Comparison of ENCODE assay signal across 1 cellular context in genomic region chr2:233460726-233461431, GRCh38.
A peak's percentile ranks its signal among the peaks of the same experiment; 100 is the strongest.
TF ChIP-seq lines count a peak whose summit lies in the region.

No MANE protein-coding gene starts in this region.

TF ChIP-seq in HepG2, 621 proteins besides CTCF, POLR2A, EP300 and RAD21 (continued from another document and continues in another):
- TF ChIP-seq, protein P1, sequence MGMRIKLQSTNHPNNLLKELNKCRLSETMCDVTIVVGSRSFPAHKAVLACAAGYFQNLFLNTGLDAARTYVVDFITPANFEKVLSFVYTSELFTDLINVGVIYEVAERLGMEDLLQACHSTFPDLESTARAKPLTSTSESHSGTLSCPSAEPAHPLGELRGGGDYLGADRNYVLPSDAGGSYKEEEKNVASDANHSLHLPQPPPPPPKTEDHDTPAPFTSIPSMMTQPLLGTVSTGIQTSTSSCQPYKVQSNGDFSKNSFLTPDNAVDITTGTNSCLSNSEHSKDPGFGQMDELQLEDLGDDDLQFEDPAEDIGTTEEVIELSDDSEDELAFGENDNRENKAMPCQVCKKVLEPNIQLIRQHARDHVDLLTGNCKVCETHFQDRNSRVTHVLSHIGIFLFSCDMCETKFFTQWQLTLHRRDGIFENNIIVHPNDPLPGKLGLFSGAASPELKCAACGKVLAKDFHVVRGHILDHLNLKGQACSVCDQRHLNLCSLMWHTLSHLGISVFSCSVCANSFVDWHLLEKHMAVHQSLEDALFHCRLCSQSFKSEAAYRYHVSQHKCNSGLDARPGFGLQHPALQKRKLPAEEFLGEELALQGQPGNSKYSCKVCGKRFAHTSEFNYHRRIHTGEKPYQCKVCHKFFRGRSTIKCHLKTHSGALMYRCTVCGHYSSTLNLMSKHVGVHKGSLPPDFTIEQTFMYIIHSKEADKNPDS (CRISPR knock-in tag; IDR thresholded peaks at IDR 0.05): no peak
- TF ChIP-seq ZNF552 (CRISPR knock-in tag; IDR thresholded peaks at IDR 0.05; ENCODE audit: borderline replicate concordance): peak; percentile 75; the same call in 1 of the 2 replicates
- peak; percentile 17; the same call in 1 of the 2 replicates for TF ChIP-seq ZFX (CRISPR knock-in tag; IDR thresholded peaks at IDR 0.05; ENCODE audit: low read depth)
- no peak for TF ChIP-seq SOX6 (IDR thresholded peaks at IDR 0.05)
- TF ChIP-seq SOX6 (CRISPR knock-in tag; IDR thresholded peaks at IDR 0.05): peak; percentile 86
- no peak for TF ChIP-seq HMGXB3 (CRISPR knock-in tag; IDR thresholded peaks at IDR 0.05; ENCODE audit: borderline replicate concordance)
- TF ChIP-seq ZNF274 (CRISPR knock-in tag; IDR thresholded peaks at IDR 0.05): no peak
- no peak for TF ChIP-seq ZNF713 (CRISPR knock-in tag; IDR thresholded peaks at IDR 0.05)
- TF ChIP-seq MTA1 (CRISPR knock-in tag; IDR thresholded peaks at IDR 0.05; ENCODE audit: borderline replicate concordance): 0 out of 2 replicates have a peak, but pooled peaks have one; percentile 36
- TF ChIP-seq ZNF672 (CRISPR knock-in tag; IDR thresholded peaks at IDR 0.05): no peak
- no peak for TF ChIP-seq MTF2 (CRISPR knock-in tag; IDR thresholded peaks at IDR 0.05; ENCODE audit: borderline replicate concordance)
- TF ChIP-seq, protein P2, sequence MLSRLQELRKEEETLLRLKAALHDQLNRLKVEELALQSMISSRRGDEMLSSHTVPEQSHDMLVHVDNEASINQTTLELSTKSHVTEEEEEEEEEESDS (CRISPR knock-in tag; IDR thresholded peaks at IDR 0.05; ENCODE audit: borderline replicate concordance): no peak
- TF ChIP-seq MAFK (conservative IDR thresholded peaks at IDR 0.05 in 1 of 2, IDR thresholded peaks at IDR 0.05 in 1 of 2; ENCODE audit: low read length in 2 of 2): no peak
- peak; percentile 73 for TF ChIP-seq RXRA (CRISPR knock-in tag; IDR thresholded peaks at IDR 0.05)
- TF ChIP-seq CHD2 (IDR thresholded peaks at IDR 0.05; ENCODE audit: low read depth, low read length): no peak
- 0 out of 2 replicates have a peak, but pooled peaks have one; percentile 35 for TF ChIP-seq ZBTB37 (CRISPR knock-in tag; IDR thresholded peaks at IDR 0.05)
- no peak for TF ChIP-seq TOE1 (CRISPR knock-in tag; IDR thresholded peaks at IDR 0.05)
- TF ChIP-seq SOX5 (CRISPR knock-in tag; IDR thresholded peaks at IDR 0.05; ENCODE audit: borderline replicate concordance): peak; percentile 86
- TF ChIP-seq ZNF431 (CRISPR knock-in tag; IDR thresholded peaks at IDR 0.05; ENCODE audit: borderline replicate concordance, low read depth): peak; percentile 89
- TF ChIP-seq, protein P3, sequence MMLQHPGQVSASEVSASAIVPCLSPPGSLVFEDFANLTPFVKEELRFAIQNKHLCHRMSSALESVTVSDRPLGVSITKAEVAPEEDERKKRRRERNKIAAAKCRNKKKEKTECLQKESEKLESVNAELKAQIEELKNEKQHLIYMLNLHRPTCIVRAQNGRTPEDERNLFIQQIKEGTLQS (CRISPR knock-in tag; IDR thresholded peaks at IDR 0.05): no peak
- TF ChIP-seq ZSCAN20 (CRISPR knock-in tag; IDR thresholded peaks at IDR 0.05; ENCODE audit: borderline replicate concordance): no peak
- TF ChIP-seq RFX3 (CRISPR knock-in tag; IDR thresholded peaks at IDR 0.05): no peak
- no peak for TF ChIP-seq ZNF724P (CRISPR knock-in tag; IDR thresholded peaks at IDR 0.05; ENCODE audit: borderline replicate concordance)
- no peak for TF ChIP-seq TMF1 (CRISPR knock-in tag; IDR thresholded peaks at IDR 0.05; ENCODE audit: low read depth)
- no peak for TF ChIP-seq SRF (IDR thresholded peaks at IDR 0.05; ENCODE audit: low read depth, low read length)
- no peak for TF ChIP-seq ZNF20 (CRISPR knock-in tag; IDR thresholded peaks at IDR 0.05)
- TF ChIP-seq HNRNPK (IDR thresholded peaks at IDR 0.05; ENCODE audit: low read depth, low read length, poor library complexity, severe bottlenecking): no peak
- TF ChIP-seq, protein P4, sequence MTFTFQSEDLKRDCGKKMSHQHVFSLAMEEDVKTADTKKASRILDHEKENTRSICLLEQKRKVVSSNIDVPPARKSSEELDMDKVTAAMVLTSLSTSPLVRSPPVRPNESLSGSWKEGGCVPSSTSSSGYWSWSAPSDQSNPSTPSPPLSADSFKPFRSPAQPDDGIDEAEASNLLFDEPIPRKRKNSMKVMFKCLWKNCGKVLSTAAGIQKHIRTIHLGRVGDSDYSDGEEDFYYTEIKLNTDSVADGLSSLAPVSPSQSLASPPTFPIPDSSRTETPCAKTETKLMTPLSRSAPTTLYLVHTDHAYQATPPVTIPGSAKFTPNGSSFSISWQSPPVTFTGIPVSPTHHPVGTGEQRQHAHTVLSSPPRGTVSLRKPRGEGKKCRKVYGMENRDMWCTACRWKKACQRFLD (CRISPR knock-in tag; IDR thresholded peaks at IDR 0.05; ENCODE audit: borderline replicate concordance): no peak
- no peak for TF ChIP-seq HNF1B (CRISPR knock-in tag; IDR thresholded peaks at IDR 0.05)
- TF ChIP-seq NFATC3 (CRISPR knock-in tag; IDR thresholded peaks at IDR 0.05): no peak
- TF ChIP-seq, protein P5, sequence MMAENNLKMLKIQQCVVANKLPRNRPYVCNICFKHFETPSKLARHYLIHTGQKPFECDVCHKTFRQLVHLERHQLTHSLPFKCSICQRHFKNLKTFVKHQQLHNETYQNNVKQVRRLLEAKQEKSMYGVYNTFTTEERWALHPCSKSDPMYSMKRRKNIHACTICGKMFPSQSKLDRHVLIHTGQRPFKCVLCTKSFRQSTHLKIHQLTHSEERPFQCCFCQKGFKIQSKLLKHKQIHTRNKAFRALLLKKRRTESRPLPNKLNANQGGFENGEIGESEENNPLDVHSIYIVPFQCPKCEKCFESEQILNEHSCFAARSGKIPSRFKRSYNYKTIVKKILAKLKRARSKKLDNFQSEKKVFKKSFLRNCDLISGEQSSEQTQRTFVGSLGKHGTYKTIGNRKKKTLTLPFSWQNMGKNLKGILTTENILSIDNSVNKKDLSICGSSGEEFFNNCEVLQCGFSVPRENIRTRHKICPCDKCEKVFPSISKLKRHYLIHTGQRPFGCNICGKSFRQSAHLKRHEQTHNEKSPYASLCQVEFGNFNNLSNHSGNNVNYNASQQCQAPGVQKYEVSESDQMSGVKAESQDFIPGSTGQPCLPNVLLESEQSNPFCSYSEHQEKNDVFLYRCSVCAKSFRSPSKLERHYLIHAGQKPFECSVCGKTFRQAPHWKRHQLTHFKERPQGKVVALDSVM (CRISPR knock-in tag; IDR thresholded peaks at IDR 0.05): no peak
- no peak for TF ChIP-seq GABPA (IDR thresholded peaks at IDR 0.05; ENCODE audit: low read depth, low read length)
- no peak for TF ChIP-seq GABPA (CRISPR knock-in tag; IDR thresholded peaks at IDR 0.05; ENCODE audit: low read depth)
- TF ChIP-seq, protein P6, sequence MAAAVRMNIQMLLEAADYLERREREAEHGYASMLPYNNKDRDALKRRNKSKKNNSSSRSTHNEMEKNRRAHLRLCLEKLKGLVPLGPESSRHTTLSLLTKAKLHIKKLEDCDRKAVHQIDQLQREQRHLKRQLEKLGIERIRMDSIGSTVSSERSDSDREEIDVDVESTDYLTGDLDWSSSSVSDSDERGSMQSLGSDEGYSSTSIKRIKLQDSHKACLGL (CRISPR knock-in tag; IDR thresholded peaks at IDR 0.05): no peak
- no peak for TF ChIP-seq ZNF550 (CRISPR knock-in tag; IDR thresholded peaks at IDR 0.05; ENCODE audit: borderline replicate concordance)
- TF ChIP-seq, protein P7, sequence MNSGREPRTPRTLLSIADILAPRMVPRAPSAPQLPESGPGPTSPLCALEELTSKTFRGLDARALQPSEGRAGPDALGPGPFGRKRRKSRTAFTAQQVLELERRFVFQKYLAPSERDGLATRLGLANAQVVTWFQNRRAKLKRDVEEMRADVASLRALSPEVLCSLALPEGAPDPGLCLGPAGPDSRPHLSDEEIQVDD (CRISPR knock-in tag; IDR thresholded peaks at IDR 0.05; ENCODE audit: borderline replicate concordance): no peak
- no peak for TF ChIP-seq TAF1 (CRISPR knock-in tag; IDR thresholded peaks at IDR 0.05)
- peak; percentile 35; the same call in 1 of the 2 replicates for TF ChIP-seq ETV5 (CRISPR knock-in tag; IDR thresholded peaks at IDR 0.05; ENCODE audit: borderline replicate concordance)
- TF ChIP-seq IRF9 (CRISPR knock-in tag; IDR thresholded peaks at IDR 0.05; ENCODE audit: borderline replicate concordance): no peak
- TF ChIP-seq NCOA1 (CRISPR knock-in tag; IDR thresholded peaks at IDR 0.05): no peak
- TF ChIP-seq ZNF350 (CRISPR knock-in tag; IDR thresholded peaks at IDR 0.05; ENCODE audit: borderline replicate concordance, low read depth): no peak; the same call in 1 of the 2 replicates
- TF ChIP-seq JUND (CRISPR knock-in tag; IDR thresholded peaks at IDR 0.05): no peak
- TF ChIP-seq ZSCAN30 (CRISPR knock-in tag; IDR thresholded peaks at IDR 0.05): no peak
- TF ChIP-seq ZNF121 (CRISPR knock-in tag; IDR thresholded peaks at IDR 0.05): peak; percentile 83
- TF ChIP-seq KMT2A (CRISPR knock-in tag; IDR thresholded peaks at IDR 0.05): 0 out of 2 replicates have a peak, but pooled peaks have one; percentile 11
- TF ChIP-seq PPARG (CRISPR knock-in tag; conservative IDR thresholded peaks at IDR 0.05): peak; percentile 80
- TF ChIP-seq, protein P8, sequence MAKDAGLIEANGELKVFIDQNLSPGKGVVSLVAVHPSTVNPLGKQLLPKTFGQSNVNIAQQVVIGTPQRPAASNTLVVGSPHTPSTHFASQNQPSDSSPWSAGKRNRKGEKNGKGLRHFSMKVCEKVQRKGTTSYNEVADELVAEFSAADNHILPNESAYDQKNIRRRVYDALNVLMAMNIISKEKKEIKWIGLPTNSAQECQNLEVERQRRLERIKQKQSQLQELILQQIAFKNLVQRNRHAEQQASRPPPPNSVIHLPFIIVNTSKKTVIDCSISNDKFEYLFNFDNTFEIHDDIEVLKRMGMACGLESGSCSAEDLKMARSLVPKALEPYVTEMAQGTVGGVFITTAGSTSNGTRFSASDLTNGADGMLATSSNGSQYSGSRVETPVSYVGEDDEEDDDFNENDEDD (CRISPR knock-in tag; IDR thresholded peaks at IDR 0.05; ENCODE audit: borderline replicate concordance): peak; percentile 33; the same call in 1 of the 2 replicates
- TF ChIP-seq MAZ (IDR thresholded peaks at IDR 0.05; ENCODE audit: borderline replicate concordance, low read depth, low read length): 0 out of 2 replicates have a peak, but pooled peaks have one; percentile 5
- no peak for TF ChIP-seq MAZ (CRISPR knock-in tag; IDR thresholded peaks at IDR 0.05; ENCODE audit: low read depth)
